8 cellular contexts compared by ENCODE assay signal in the genomic region with DNA sequence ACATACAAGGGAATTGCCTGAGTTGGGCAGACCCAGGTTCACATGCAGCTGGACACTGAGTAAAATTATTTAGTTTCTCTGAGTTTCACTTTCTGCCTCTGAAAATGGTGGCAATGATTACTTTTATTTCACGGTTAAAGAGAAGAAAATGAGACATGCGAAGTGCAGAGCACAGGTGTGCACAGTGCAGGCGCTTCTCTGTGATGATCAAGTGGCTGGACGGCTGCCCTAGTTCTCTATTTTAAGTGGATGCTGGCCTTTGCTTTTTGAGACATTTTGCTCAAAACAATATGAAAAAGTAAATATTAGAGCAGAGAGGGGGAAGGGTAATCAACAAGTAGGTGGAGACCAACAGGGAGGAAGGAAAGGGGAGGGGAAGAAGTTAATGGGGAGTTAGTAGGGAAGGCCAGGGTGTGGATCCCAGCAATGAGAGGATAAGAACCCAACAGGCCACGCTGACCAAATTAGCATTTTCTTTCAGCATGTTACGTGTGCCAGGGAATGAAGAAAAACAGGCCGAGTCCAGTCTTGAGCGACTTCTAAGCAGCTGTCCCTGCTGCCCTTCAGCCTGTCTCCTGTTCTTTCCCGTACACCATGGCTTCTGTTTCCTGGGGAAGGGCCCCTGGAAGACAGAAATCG. TPM values are rescaled to one million over a fixed set of nuclear protein-coding genes. Genes with fewer than 3 reads are reported as not detected.
DNase-seq lines count a peak whose midpoint lies in the region; ATAC-seq and TF ChIP-seq lines count a peak whose summit lies in the region.

No MANE protein-coding gene starts in this region.

- H3K9me3 ChIP-seq in SK-N-MC (ENCODE audit: low read depth, low read length) (no peaks in the 10 kb centered on the region), fibroblast of lung (ENCODE audit: control insufficient read depth, insufficient read depth, low read depth, low read length) (no peaks in the 10 kb centered on the region), tibial nerve (no peaks in the 10 kb centered on the region)

- H3K4me3 ChIP-seq in SK-N-MC = peak overlapping the region; percentile 5; the same call in 1 of the 2 replicates
- H3K4me3 ChIP-seq in fibroblast of lung (replicated peaks in 1 of 4; ENCODE audit: control extremely low read depth in 1 of 4, insufficient read depth in 1 of 4, low read depth in 3 of 4, low read length in 4 of 4) = no peak overlapping the region
- H3K4me3 ChIP-seq in tibial nerve = no peak overlapping the region

- H3K4me1 ChIP-seq in fibroblast of lung (ENCODE audit: control insufficient read depth, extremely low read depth, insufficient read depth, low read length) (peaks cover 8% of the 10 kb centered on the region), tibial nerve (peaks cover 0 to 82% (median 35%) of the 10 kb centered on the region in 4 donors)

- 37 to 38% methylated on average over 10 of the region's 10 CpGs for WGBS in tibial nerve, 2 donors

- H3K27ac ChIP-seq in SK-N-MC (peak overlapping the region; percentile 58), fibroblast of lung (ENCODE audit: insufficient read depth, low read length) (peak overlapping the region; percentile 41), tibial nerve (peak overlapping the region; percentile 57 to 92 (median 74)), RWPE1 (no peak overlapping the region)

- H3K4me1 Mint-ChIP-seq in naive B cell = peaks cover 51 to 73% (median 68%) of the 10 kb centered on the region in 3 donors

- H3K36me3 ChIP-seq in SK-N-MC (ENCODE audit: insufficient read depth, low read length) (peaks cover 84% of the 10 kb centered on the region), fibroblast of lung (ENCODE audit: control insufficient read depth, insufficient read depth, low read length) (peaks cover 3% of the 10 kb centered on the region), tibial nerve (no peaks in the 10 kb centered on the region)

- CTCF ChIA-PET in RWPE1 (lab: Yijun Ruan, JAX) = interaction anchor here (0.6 to 1.4 kb wide), 4 partner anchors 17 to 1517 kb away, joined by 3 to 7 read pairs (median 4); no protein-coding TSS in a partner anchor

- DNase-seq in SK-N-MC (ENCODE audit: low read depth, low spot score) (no peak), fibroblast of lung (ENCODE audit: low read depth in 2 of 2) (peak; percentile 26 to 49), naive B cell (no peak), tibial nerve (ENCODE audit: low spot score in 2 of 2) (no peak), occipital lobe (lab: John Stamatoyannopoulos, UW) (no peak), NCI-H446 (lab: John Stamatoyannopoulos, UW) (no peak), RWPE1 (ENCODE audit: low spot score) (no peak)

- H3K4me2 ChIP-seq in fibroblast of lung (ENCODE audit: extremely low read depth, insufficient read depth, low read length) = peak overlapping the region; percentile 62

- H3K9me3 Mint-ChIP-seq in naive B cell = peaks cover 0 to 6% (median 0%) of the 10 kb centered on the region in 7 donors

- no peaks in the 10 kb centered on the region for H3K27me3 ChIP-seq in fibroblast of lung (ENCODE audit: control insufficient read depth, insufficient read depth, low read length)
- H3K27me3 ChIP-seq in tibial nerve = no peaks in the 10 kb centered on the region

- H3K27ac Mint-ChIP-seq in naive B cell = peak overlapping the region in 4 of 6 donors; percentile 63 to 91 (median 82)

- H2AFZ ChIP-seq in fibroblast of lung (ENCODE audit: low read length) = no peak overlapping the region

- TF ChIP-seq CTCF in fibroblast of lung (conservative IDR thresholded peaks at IDR 0.05 in 1 of 2, IDR thresholded peaks at IDR 0.05 in 1 of 2; ENCODE audit: low read depth in 1 of 2, low read length in 2 of 2) (no peak), tibial nerve (IDR thresholded peaks at IDR 0.05) (no peak), RWPE1 (conservative IDR thresholded peaks at IDR 0.05; ENCODE audit: low read depth) (no peak)

- POLR2A ChIA-PET in RWPE1 (lab: Yijun Ruan, JAX; ENCODE audit: low non-redundant PET) = no interaction called here

- H3K4me3 Mint-ChIP-seq in naive B cell = peak overlapping the region in 4 of 8 donors; percentile 26 to 78 (median 58)

- H3K9ac ChIP-seq in SK-N-MC (ENCODE audit: insufficient read length) (peak overlapping the region; percentile 5), fibroblast of lung (ENCODE audit: insufficient read depth, low read length) (no peak overlapping the region)

- H3K27me3 Mint-ChIP-seq in naive B cell = no peaks in the 10 kb centered on the region

- no peak for TF ChIP-seq POLR2A in tibial nerve (IDR thresholded peaks at IDR 0.05)

- H3K36me3 Mint-ChIP-seq in naive B cell = peaks cover 12 to 24% of the 10 kb centered on the region in 2 donors

- H4K20me1 ChIP-seq in fibroblast of lung (ENCODE audit: control insufficient read depth, extremely low read depth, insufficient read depth, low read length) = peaks cover 8% of the 10 kb centered on the region

- TF ChIP-seq EP300 in tibial nerve (IDR thresholded peaks at IDR 0.05) = peak in 1 of 2 donors; percentile 27

- peaks cover 94% of the 10 kb centered on the region for H3K79me2 ChIP-seq in fibroblast of lung (ENCODE audit: control insufficient read depth, insufficient read depth, low read length)

- no peak for ATAC-seq in naive B cell (ENCODE audit: low read depth in 2 of 2)
- ATAC-seq in SK-N-SH treated with all-trans-retinoic acid at 6 μM for 48 hours = no peak

TF ChIP-seq in SK-N-SH treated with all-trans-retinoic acid at 6 μM for 48 hours, 23 proteins besides CTCF, POLR2A, EP300 and RAD21 (continues in another document):
- TF ChIP-seq PPARA (CRISPR knock-in tag; IDR thresholded peaks at IDR 0.05; ENCODE audit: borderline replicate concordance) (no peak), SNAI2 (CRISPR knock-in tag; IDR thresholded peaks at IDR 0.05) (no peak), ISL1 (CRISPR knock-in tag; IDR thresholded peaks at IDR 0.05) (no peak), ZFP30 (CRISPR knock-in tag; IDR thresholded peaks at IDR 0.05) (no peak), ZNF8 (CRISPR knock-in tag; IDR thresholded peaks at IDR 0.05) (no peak), TCF4 (CRISPR knock-in tag; IDR thresholded peaks at IDR 0.05; ENCODE audit: borderline replicate concordance) (no peak), TOX (CRISPR knock-in tag; IDR thresholded peaks at IDR 0.05; ENCODE audit: borderline replicate concordance) (no peak), ESRRG (CRISPR knock-in tag; IDR thresholded peaks at IDR 0.05) (no peak), ZFP3 (CRISPR knock-in tag; IDR thresholded peaks at IDR 0.05) (no peak), OSR1 (CRISPR knock-in tag; IDR thresholded peaks at IDR 0.05) (no peak), CSDC2 (CRISPR knock-in tag; IDR thresholded peaks at IDR 0.05) (no peak), RARB (CRISPR knock-in tag; IDR thresholded peaks at IDR 0.05) (no peak), ZC3H10 (CRISPR knock-in tag; IDR thresholded peaks at IDR 0.05) (no peak)
- TF ChIP-seq, protein P1, sequence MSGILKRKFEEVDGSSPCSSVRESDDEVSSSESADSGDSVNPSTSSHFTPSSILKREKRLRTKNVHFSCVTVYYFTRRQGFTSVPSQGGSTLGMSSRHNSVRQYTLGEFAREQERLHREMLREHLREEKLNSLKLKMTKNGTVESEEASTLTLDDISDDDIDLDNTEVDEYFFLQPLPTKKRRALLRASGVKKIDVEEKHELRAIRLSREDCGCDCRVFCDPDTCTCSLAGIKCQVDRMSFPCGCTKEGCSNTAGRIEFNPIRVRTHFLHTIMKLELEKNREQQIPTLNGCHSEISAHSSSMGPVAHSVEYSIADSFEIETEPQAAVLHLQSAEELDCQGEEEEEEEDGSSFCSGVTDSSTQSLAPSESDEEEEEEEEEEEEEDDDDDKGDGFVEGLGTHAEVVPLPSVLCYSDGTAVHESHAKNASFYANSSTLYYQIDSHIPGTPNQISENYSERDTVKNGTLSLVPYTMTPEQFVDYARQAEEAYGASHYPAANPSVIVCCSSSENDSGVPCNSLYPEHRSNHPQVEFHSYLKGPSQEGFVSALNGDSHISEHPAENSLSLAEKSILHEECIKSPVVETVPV (CRISPR knock-in tag; IDR thresholded peaks at IDR 0.05) = no peak
- TF ChIP-seq, protein P2, sequence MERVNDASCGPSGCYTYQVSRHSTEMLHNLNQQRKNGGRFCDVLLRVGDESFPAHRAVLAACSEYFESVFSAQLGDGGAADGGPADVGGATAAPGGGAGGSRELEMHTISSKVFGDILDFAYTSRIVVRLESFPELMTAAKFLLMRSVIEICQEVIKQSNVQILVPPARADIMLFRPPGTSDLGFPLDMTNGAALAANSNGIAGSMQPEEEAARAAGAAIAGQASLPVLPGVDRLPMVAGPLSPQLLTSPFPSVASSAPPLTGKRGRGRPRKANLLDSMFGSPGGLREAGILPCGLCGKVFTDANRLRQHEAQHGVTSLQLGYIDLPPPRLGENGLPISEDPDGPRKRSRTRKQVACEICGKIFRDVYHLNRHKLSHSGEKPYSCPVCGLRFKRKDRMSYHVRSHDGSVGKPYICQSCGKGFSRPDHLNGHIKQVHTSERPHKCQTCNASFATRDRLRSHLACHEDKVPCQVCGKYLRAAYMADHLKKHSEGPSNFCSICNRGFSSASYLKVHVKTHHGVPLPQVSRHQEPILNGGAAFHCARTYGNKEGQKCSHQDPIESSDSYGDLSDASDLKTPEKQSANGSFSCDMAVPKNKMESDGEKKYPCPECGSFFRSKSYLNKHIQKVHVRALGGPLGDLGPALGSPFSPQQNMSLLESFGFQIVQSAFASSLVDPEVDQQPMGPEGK (CRISPR knock-in tag; IDR thresholded peaks at IDR 0.05; ENCODE audit: borderline replicate concordance) = no peak

RNA-seq across cellular contexts. Expression of a gene that starts 16.1 kb away (rescaled TPM):
- 91.7 and 109 TPM in 2 replicates for total RNA-seq in fibroblast of lung
- polyA plus RNA-seq in fibroblast of lung = 49.0 and 80.1 TPM in 2 replicates
- polyA plus RNA-seq in fibroblast of lung (2012) = 44.7 and 78.2 TPM in 2 replicates
- polyA minus RNA-seq in fibroblast of lung (ENCODE audit: low replicate concordance) = 34.0 and 60.5 TPM in 2 replicates
- 10 to 100 TPM in 1 of 6 donors, 1 to 10 TPM in 4, under 1 TPM in 1; 0.74 to 10.2 (median 7.6) TPM for polyA plus RNA-seq in naive B cell (ENCODE audit: low read depth in 6 of 6)
- total RNA-seq in tibial nerve = 10 to 100 TPM; 39.3 to 61.5 (median 45.6) TPM
- total RNA-seq in occipital lobe = 25.4 TPM

Comparison
In these comparisons a context has a peak if more than half of its experiments do, and no peak if none do; other contexts are left out.
1. DNase-seq: peak in fibroblast of lung (2 of 2); none in SK-N-MC (single experiment), naive B cell (single experiment), tibial nerve (0 of 2), occipital lobe (single experiment), NCI-H446 (0 of 2) and RWPE1 (single experiment).